ENCODE assay signal across 1 cellular context in genomic region chr17:82009413-82009812, GRCh38.
TF ChIP-seq lines count a peak whose summit lies in the region.

No MANE protein-coding gene starts in this region.

TF ChIP-seq in HepG2, 621 proteins besides CTCF, POLR2A, EP300 and RAD21:
- TF ChIP-seq ARNT2 (CRISPR knock-in tag; IDR thresholded peaks at IDR 0.05; ENCODE audit: low read depth) (no peak), ZNF724P (CRISPR knock-in tag; IDR thresholded peaks at IDR 0.05; ENCODE audit: borderline replicate concordance) (no peak), ELF4 (CRISPR knock-in tag; IDR thresholded peaks at IDR 0.05; ENCODE audit: borderline replicate concordance) (no peak), ZHX1 (CRISPR knock-in tag; IDR thresholded peaks at IDR 0.05; ENCODE audit: low read depth) (no peak), SATB2 (CRISPR knock-in tag; IDR thresholded peaks at IDR 0.05) (no peak), JUNB (CRISPR knock-in tag; IDR thresholded peaks at IDR 0.05; ENCODE audit: borderline replicate concordance) (no peak), ATF1 (CRISPR knock-in tag; IDR thresholded peaks at IDR 0.05) (no peak), HDAC1 (CRISPR knock-in tag; IDR thresholded peaks at IDR 0.05) (no peak), ZNF282 (IDR thresholded peaks at IDR 0.05; ENCODE audit: partially characterized antibody) (no peak), ZGPAT (CRISPR knock-in tag; IDR thresholded peaks at IDR 0.05) (no peak), ZBTB46 (CRISPR knock-in tag; IDR thresholded peaks at IDR 0.05; ENCODE audit: borderline replicate concordance) (no peak), POLR2G (IDR thresholded peaks at IDR 0.05; ENCODE audit: low read depth, low read length) (0 out of 2 replicates have a peak, but pooled peaks have one; percentile 3), SUZ12 (IDR thresholded peaks at IDR 0.05; ENCODE audit: low read depth, low read length) (no peak), KDM4B (CRISPR knock-in tag; IDR thresholded peaks at IDR 0.05) (no peak), MBNL3 (CRISPR knock-in tag; conservative IDR thresholded peaks at IDR 0.05) (no peak), MEIS2 (CRISPR knock-in tag; IDR thresholded peaks at IDR 0.05) (no peak), RELA (CRISPR knock-in tag; IDR thresholded peaks at IDR 0.05) (no peak), RBM22 (optimal IDR thresholded peaks at IDR 0.05; ENCODE audit: low read length) (peak; percentile 65), CENPBD1 (CRISPR knock-in tag; IDR thresholded peaks at IDR 0.05; ENCODE audit: borderline replicate concordance, low read depth) (no peak), SRSF1 (optimal IDR thresholded peaks at IDR 0.05; ENCODE audit: low read depth, low read length) (peak; percentile 22), DNMT3B (CRISPR knock-in tag; conservative IDR thresholded peaks at IDR 0.05) (no peak), ZSCAN29 (CRISPR knock-in tag; conservative IDR thresholded peaks at IDR 0.05) (no peak), BCL3 (CRISPR knock-in tag; IDR thresholded peaks at IDR 0.05) (no peak), NFIB (CRISPR knock-in tag; IDR thresholded peaks at IDR 0.05; ENCODE audit: borderline replicate concordance) (no peak), MZF1 (CRISPR knock-in tag; IDR thresholded peaks at IDR 0.05; ENCODE audit: borderline replicate concordance) (no peak), ZNF883 (CRISPR knock-in tag; IDR thresholded peaks at IDR 0.05; ENCODE audit: not compliant biosample characterization) (peak; percentile 10), ZBTB10 (CRISPR knock-in tag; IDR thresholded peaks at IDR 0.05; ENCODE audit: borderline replicate concordance) (no peak), KLF16 (CRISPR knock-in tag; IDR thresholded peaks at IDR 0.05) (no peak), RBM39 (IDR thresholded peaks at IDR 0.05; ENCODE audit: low read depth, low read length, poor library complexity, severe bottlenecking) (peak; percentile 57), PRDM15 (CRISPR knock-in tag; IDR thresholded peaks at IDR 0.05) (no peak), ARHGAP35 (CRISPR knock-in tag; IDR thresholded peaks at IDR 0.05; ENCODE audit: borderline replicate concordance) (no peak), ZNF691 (CRISPR knock-in tag; IDR thresholded peaks at IDR 0.05; ENCODE audit: borderline replicate concordance, low read depth) (no peak), TAF15 (IDR thresholded peaks at IDR 0.05; ENCODE audit: low read depth, low read length, poor library complexity, severe bottlenecking) (peak; percentile 38), UBTF (CRISPR knock-in tag; IDR thresholded peaks at IDR 0.05) (no peak), HNF1B (CRISPR knock-in tag; IDR thresholded peaks at IDR 0.05) (no peak), ZNF589 (CRISPR knock-in tag; conservative IDR thresholded peaks at IDR 0.05) (no peak), ZNF510 (CRISPR knock-in tag; IDR thresholded peaks at IDR 0.05; ENCODE audit: low read depth) (no peak), ZNF879 (CRISPR knock-in tag; IDR thresholded peaks at IDR 0.05) (no peak), ATAD3A (CRISPR knock-in tag; IDR thresholded peaks at IDR 0.05) (no peak)
